ENCODE assay signal across 1 cellular context in the genomic region with DNA sequence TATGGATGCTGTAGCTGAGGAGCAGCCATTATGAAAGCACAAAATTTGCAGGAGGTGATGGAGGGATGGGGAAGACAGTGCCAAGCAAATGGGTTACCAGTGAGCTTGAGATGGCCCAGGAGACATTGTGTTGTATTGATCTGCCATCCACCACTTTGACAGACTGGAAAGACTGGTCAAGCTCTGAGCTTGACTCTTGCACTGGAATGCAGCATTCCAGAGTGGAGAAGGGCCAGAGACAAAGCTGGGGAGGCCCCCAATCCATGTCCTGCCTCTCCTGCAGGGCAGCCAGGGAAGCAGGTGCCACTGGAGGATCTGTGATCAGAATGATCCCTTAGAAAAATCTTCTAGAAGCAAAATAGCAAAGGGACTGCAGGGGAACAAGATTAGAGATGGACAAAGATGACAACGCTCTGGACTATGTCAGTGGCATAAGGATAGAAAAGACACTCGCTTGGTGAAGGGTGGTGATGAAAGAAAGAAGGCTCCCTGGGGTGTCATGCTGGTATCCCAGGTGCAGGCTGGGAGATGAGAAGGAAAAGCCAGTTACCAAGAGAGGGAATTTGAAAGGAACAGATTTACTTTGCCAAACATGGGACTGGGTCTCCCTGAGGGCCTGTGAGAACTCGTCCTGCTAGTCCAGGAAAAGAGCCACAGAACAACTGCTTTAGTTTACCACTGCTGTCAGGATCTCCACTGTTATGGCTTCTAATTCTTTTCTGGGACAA.
TF ChIP-seq lines count a peak whose summit lies in the region.

No MANE protein-coding gene starts in this region.

TF ChIP-seq in neural cell, 6 proteins besides CTCF, POLR2A, EP300 and RAD21:
- TF ChIP-seq, protein P1, sequence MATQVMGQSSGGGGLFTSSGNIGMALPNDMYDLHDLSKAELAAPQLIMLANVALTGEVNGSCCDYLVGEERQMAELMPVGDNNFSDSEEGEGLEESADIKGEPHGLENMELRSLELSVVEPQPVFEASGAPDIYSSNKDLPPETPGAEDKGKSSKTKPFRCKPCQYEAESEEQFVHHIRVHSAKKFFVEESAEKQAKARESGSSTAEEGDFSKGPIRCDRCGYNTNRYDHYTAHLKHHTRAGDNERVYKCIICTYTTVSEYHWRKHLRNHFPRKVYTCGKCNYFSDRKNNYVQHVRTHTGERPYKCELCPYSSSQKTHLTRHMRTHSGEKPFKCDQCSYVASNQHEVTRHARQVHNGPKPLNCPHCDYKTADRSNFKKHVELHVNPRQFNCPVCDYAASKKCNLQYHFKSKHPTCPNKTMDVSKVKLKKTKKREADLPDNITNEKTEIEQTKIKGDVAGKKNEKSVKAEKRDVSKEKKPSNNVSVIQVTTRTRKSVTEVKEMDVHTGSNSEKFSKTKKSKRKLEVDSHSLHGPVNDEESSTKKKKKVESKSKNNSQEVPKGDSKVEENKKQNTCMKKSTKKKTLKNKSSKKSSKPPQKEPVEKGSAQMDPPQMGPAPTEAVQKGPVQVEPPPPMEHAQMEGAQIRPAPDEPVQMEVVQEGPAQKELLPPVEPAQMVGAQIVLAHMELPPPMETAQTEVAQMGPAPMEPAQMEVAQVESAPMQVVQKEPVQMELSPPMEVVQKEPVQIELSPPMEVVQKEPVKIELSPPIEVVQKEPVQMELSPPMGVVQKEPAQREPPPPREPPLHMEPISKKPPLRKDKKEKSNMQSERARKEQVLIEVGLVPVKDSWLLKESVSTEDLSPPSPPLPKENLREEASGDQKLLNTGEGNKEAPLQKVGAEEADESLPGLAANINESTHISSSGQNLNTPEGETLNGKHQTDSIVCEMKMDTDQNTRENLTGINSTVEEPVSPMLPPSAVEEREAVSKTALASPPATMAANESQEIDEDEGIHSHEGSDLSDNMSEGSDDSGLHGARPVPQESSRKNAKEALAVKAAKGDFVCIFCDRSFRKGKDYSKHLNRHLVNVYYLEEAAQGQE (IDR thresholded peaks at IDR 0.05; ENCODE audit: borderline replicate concordance): no peak
- TF ChIP-seq EZH2 (IDR thresholded peaks at IDR 0.05; ENCODE audit: borderline replicate concordance, insufficient read depth, low read length, poor library complexity, severe bottlenecking): no peak
- TF ChIP-seq POLR2AphosphoS5 (IDR thresholded peaks at IDR 0.05): no peak
- no peak for TF ChIP-seq MXI1 (conservative IDR thresholded peaks at IDR 0.05; ENCODE audit: poor library complexity, severe bottlenecking)
- TF ChIP-seq TAF1 (IDR thresholded peaks at IDR 0.05; ENCODE audit: low read depth): no peak
- TF ChIP-seq SMC3 (conservative IDR thresholded peaks at IDR 0.05; ENCODE audit: poor library complexity): no peak
